12 cellular contexts compared by ENCODE assay signal in the genomic region with DNA sequence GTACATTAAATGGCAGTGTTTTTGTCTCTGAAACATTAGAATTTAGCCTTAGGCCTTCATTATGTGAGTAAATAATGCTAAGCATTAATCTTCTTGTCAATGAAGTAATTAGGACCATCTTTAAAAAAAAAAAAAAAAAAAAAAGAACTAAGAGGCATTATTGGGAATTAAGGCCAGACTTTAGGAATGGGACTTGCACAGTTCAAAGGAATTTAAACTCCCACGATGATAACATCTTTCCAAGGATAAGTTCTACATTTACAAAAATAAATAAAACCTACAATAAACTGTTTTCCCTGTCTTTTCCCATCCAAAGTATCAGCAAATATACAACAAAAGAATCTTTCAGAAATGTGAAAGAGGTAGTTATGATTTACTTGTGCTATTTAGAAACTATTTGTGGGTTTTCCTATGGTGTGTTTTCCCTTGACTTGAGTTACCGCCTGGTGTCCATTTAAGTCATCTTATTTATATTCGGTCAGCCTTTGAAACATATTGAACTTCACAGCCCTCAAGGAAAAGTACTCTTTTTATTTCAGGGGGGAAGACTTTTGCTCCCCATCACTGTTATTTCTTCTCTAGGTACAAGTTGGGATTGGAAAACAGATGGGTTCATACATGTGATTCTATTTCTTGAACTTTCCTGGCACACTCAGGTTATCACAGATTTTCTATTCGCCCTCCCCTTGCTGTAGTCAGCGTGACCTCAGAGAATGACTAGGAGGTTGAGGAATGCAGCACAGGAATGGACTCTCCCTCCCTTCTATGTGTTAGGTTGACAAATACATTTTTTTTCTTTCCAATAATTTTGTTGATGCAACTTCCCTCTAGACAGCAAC. TPM values are rescaled to one million over a fixed set of nuclear protein-coding genes. Genes with fewer than 3 reads are reported as not detected.
DNase-seq lines count a peak whose midpoint lies in the region; ATAC-seq, FAIRE-seq and TF ChIP-seq lines count a peak whose summit lies in the region.
"Had no signal": no experiment of that assay in that cellular context is flagged by ENCODE, and none has a peak within 500 bp of the region (broad histone marks: within the 10 kb centered on the region; RNA-seq: fewer than 3 reads in every experiment).

No MANE protein-coding gene starts in this region.

- no peak for ATAC-seq in naive thymus-derived CD8-positive, alpha-beta T cell
- ATAC-seq: activated naive CD8-positive, alpha-beta T cell treated with anti-CD3 and anti-CD28 coated beads, Interleukin-2, amount 50 U/mL, for 24 hours had no signal

- no peaks in the 10 kb centered on the region for H3K36me3 Mint-ChIP-seq in progenitor cell of endocrine pancreas (ENCODE audit: insufficient read depth)
- no peaks in the 10 kb centered on the region for H3K36me3 Mint-ChIP-seq in naive thymus-derived CD8-positive, alpha-beta T cell

- H3K4me1 ChIP-seq in SJSA1 (replicated peaks) (peaks cover 39% of the 10 kb centered on the region), vagina (peaks cover 13% of the 10 kb centered on the region)
- H3K4me1 ChIP-seq: right lobe of liver had no signal

- no peaks in the 10 kb centered on the region for H3K9me3 Mint-ChIP-seq in progenitor cell of endocrine pancreas (ENCODE audit: low read depth)
- H3K9me3 Mint-ChIP-seq in naive thymus-derived CD8-positive, alpha-beta T cell: peaks cover 0 to 3% (median 0%) of the 10 kb centered on the region in 9 donors

- POLR2A ChIA-PET in naive thymus-derived CD8-positive, alpha-beta T cell (lab: Charles Lee): no interaction called here

- H3K36me3 ChIP-seq in SJSA1: no peaks in the 10 kb centered on the region
- H3K36me3 ChIP-seq in vagina: no peaks in the 10 kb centered on the region
- H3K36me3 ChIP-seq: right lobe of liver had no signal

- H3K9me3 ChIP-seq in SJSA1 (replicated peaks): no peaks in the 10 kb centered on the region
- no peaks in the 10 kb centered on the region for H3K9me3 ChIP-seq in vagina
- H3K9me3 ChIP-seq: right lobe of liver had no signal

- no peaks in the 10 kb centered on the region for H3K27me3 ChIP-seq in SJSA1 (replicated peaks)
- no peaks in the 10 kb centered on the region for H3K27me3 ChIP-seq in vagina
- H3K27me3 ChIP-seq: right lobe of liver had no signal

- peaks cover 9% of the 10 kb centered on the region for H3K4me1 Mint-ChIP-seq in progenitor cell of endocrine pancreas (ENCODE audit: low read depth)
- H3K4me1 Mint-ChIP-seq in naive thymus-derived CD8-positive, alpha-beta T cell: no peaks in the 10 kb centered on the region
- H3K4me1 Mint-ChIP-seq: activated naive CD8-positive, alpha-beta T cell treated with anti-CD3 and anti-CD28 coated beads, Interleukin-2, amount 50 U/mL, for 24 hours had no signal

- intact Hi-C loops in vagina (cut with DNase I): no loop called here

- no peak for TF ChIP-seq CTCF in progenitor cell of endocrine pancreas (IDR thresholded peaks at IDR 0.05; ENCODE audit: unreplicated experiment)
- TF ChIP-seq CTCF in vagina (IDR thresholded peaks at IDR 0.05): no peak

- DNase-seq in GM04504 (ENCODE audit: low read depth): peak; percentile 71
- peak; percentile 76 to 92 for DNase-seq in SJSA1 (ENCODE audit: low read depth in 1 of 2, low spot score in 2 of 2)
- DNase-seq in fibroblast of peridontal ligament (ENCODE audit: extremely low read depth): peak; percentile 95
- no peak for DNase-seq in progenitor cell of endocrine pancreas (ENCODE audit: low spot score, unreplicated experiment)
- DNase-seq in frontal cortex (ENCODE audit: low spot score in 2 of 2): no peak
- no peak for DNase-seq in naive thymus-derived CD8-positive, alpha-beta T cell
- no peak for DNase-seq in vagina (ENCODE audit: extremely low spot score in 2 of 2)
- DNase-seq in SK-N-DZ (ENCODE audit: low spot score): no peak
- DNase-seq: activated naive CD8-positive, alpha-beta T cell treated with anti-CD3 and anti-CD28 coated beads, Interleukin-2, amount 50 U/mL, for 24 hours; MV-4-11; right lobe of liver; stimulated activated naive CD4-positive, alpha-beta T cell treated with Interleukin-2 at 50 U/mL for 16 hours had no signal

- FAIRE-seq in frontal cortex (lab: Jason Lieb, UNC): no peak

- peak overlapping the region; percentile 96 for H3K27ac ChIP-seq in SJSA1
- no peak overlapping the region for H3K27ac ChIP-seq in vagina
- H3K27ac ChIP-seq: right lobe of liver had no signal

- no peak overlapping the region for H3K4me3 Mint-ChIP-seq in progenitor cell of endocrine pancreas (ENCODE audit: low read depth)
- H3K4me3 Mint-ChIP-seq in naive thymus-derived CD8-positive, alpha-beta T cell: no peak overlapping the region
- H3K4me3 Mint-ChIP-seq: activated naive CD8-positive, alpha-beta T cell treated with anti-CD3 and anti-CD28 coated beads, Interleukin-2, amount 50 U/mL, for 24 hours had no signal

- TF ChIP-seq POLR2A in vagina (IDR thresholded peaks at IDR 0.05): no peak

- H3K4me3 ChIP-seq in SJSA1: no peak overlapping the region
- no peak overlapping the region for H3K4me3 ChIP-seq in vagina
- H3K4me3 ChIP-seq: right lobe of liver had no signal

- peak overlapping the region; percentile 76 for H3K27ac Mint-ChIP-seq in progenitor cell of endocrine pancreas
- no peak overlapping the region for H3K27ac Mint-ChIP-seq in naive thymus-derived CD8-positive, alpha-beta T cell
- H3K27ac Mint-ChIP-seq: activated naive CD8-positive, alpha-beta T cell treated with anti-CD3 and anti-CD28 coated beads, Interleukin-2, amount 50 U/mL, for 24 hours had no signal

- H3K27me3 Mint-ChIP-seq in progenitor cell of endocrine pancreas: no peaks in the 10 kb centered on the region
- peaks cover 0 to 9% (median 8%) of the 10 kb centered on the region in 5 donors for H3K27me3 Mint-ChIP-seq in naive thymus-derived CD8-positive, alpha-beta T cell

RNA-seq across cellular contexts. Expression of a gene that starts 13.6 kb away (rescaled TPM):
- 1.00 TPM in 1 of 2 replicates, not detected in the other for total RNA-seq in SJSA1 (2014; rRNA removed; shearing (Covaris generic))
- total RNA-seq in progenitor cell of endocrine pancreas (0.13 and 0.22 TPM in 2 replicates), frontal cortex (not detected), vagina (not detected)
- not detected for total RNA-seq in naive thymus-derived CD8-positive, alpha-beta T cell
- not detected for polyA plus RNA-seq in naive thymus-derived CD8-positive, alpha-beta T cell
- polyA plus RNA-seq in SK-N-DZ (2014; cell fraction: cytosol; rRNA removed): 0.81 TPM in 1 of 2 replicates, not detected in the other
- polyA plus RNA-seq in SK-N-DZ (2014; cell fraction: nucleus; rRNA removed): 0.21 TPM in 1 of 2 replicates, not detected in the other

Comparison
In these comparisons a context has a peak if more than half of its experiments do, and no peak if none do; other contexts are left out.
1. DNase-seq: peak in GM04504 (single experiment), SJSA1 (2 of 2) and fibroblast of peridontal ligament (single experiment); none in progenitor cell of endocrine pancreas (single experiment), frontal cortex (0 of 2), naive thymus-derived CD8-positive, alpha-beta T cell (0 of 10), vagina (0 of 2) and SK-N-DZ (single experiment).